9 cellular contexts compared by ENCODE assay signal in genomic region chr11:66115638-66116410, GRCh38. TPM values are rescaled to one million over a fixed set of nuclear protein-coding genes. Genes with fewer than 3 reads are reported as not detected.
DNase-seq lines count a peak whose midpoint lies in the region; ATAC-seq and TF ChIP-seq lines count a peak whose summit lies in the region.
"Had no signal": no experiment of that assay in that cellular context is flagged by ENCODE, and none has a peak within 500 bp of the region (broad histone marks: within the 10 kb centered on the region; RNA-seq: fewer than 3 reads in every experiment).

No MANE protein-coding gene starts in this region.

- H3K36me3 ChIP-seq in aorta (ENCODE audit: control insufficient read depth in 1 of 2, insufficient read depth in 2 of 2, low read length in 1 of 2) = no peaks in the 10 kb centered on the region
- H3K36me3 ChIP-seq in BE2C = no peaks in the 10 kb centered on the region

- H3K27me3 ChIP-seq in CD4-positive, alpha-beta T cell (ENCODE audit: control insufficient read depth, insufficient read depth, low read length) = no peaks in the 10 kb centered on the region
- H3K27me3 ChIP-seq in aorta (ENCODE audit: control insufficient read depth in 1 of 2, insufficient read depth in 2 of 2, low read length in 1 of 2) (no peaks in the 10 kb centered on the region), BE2C (no peaks in the 10 kb centered on the region)
- H3K27me3 ChIP-seq: dorsolateral prefrontal cortex had no signal

- H3K27me3 Mint-ChIP-seq in CD4-positive, alpha-beta T cell = no peaks in the 10 kb centered on the region
- H3K27me3 Mint-ChIP-seq in glutamatergic neuron (ENCODE audit: unreplicated experiment) = no peaks in the 10 kb centered on the region

- H3K27ac ChIP-seq in CD4-positive, alpha-beta T cell (ENCODE audit: low read depth, low read length) = peak overlapping the region; percentile 62
- H3K27ac ChIP-seq in aorta (ENCODE audit: low read depth in 1 of 2, low read length in 2 of 2) = no peak overlapping the region
- H3K27ac ChIP-seq: dorsolateral prefrontal cortex had no signal

- DNase-seq in CD4-positive, alpha-beta T cell = no peak
- DNase-seq in KG1 (lab: John Stamatoyannopoulos, UW) = peak; percentile 68
- peak; percentile 78 for DNase-seq in fibroblast of villous mesenchyme (ENCODE audit: low read depth)
- DNase-seq in aorta = no peak
- no peak for DNase-seq in glutamatergic neuron
- DNase-seq in BE2C = no peak
- DNase-seq: dorsolateral prefrontal cortex had no signal

- 44 to 54% methylated on average over 10 of the region's 10 CpGs for WGBS in aorta, 2 donors

- peaks cover 99% of the 10 kb centered on the region for H3K4me1 Mint-ChIP-seq in CD4-positive, alpha-beta T cell (ENCODE audit: low read depth)
- peaks cover 19% of the 10 kb centered on the region for H3K4me1 Mint-ChIP-seq in glutamatergic neuron (ENCODE audit: low read depth, unreplicated experiment)

- H3K4me3 ChIP-seq in fibroblast of villous mesenchyme (ENCODE audit: low read depth, low read length) (peak overlapping the region; percentile 17), aorta (ENCODE audit: low read length in 2 of 2) (no peak overlapping the region), BE2C (ENCODE audit: low read depth, low read length) (no peak overlapping the region)
- H3K4me3 ChIP-seq: dorsolateral prefrontal cortex had no signal

- peak; percentile 60 for ATAC-seq in CD4-positive, alpha-beta T cell (ENCODE audit: poor library complexity)
- ATAC-seq in GM19395 (IDR thresholded peaks at IDR 0.05; ENCODE audit: unreplicated experiment) = peak; percentile 54
- no peak for ATAC-seq in HG03139 (IDR thresholded peaks at IDR 0.05; ENCODE audit: unreplicated experiment)
- ATAC-seq in aorta (ENCODE audit: low FRiP score) = no peak

- H3K9me3 Mint-ChIP-seq in CD4-positive, alpha-beta T cell = no peaks in the 10 kb centered on the region
- no peaks in the 10 kb centered on the region for H3K9me3 Mint-ChIP-seq in glutamatergic neuron (ENCODE audit: unreplicated experiment)

- peaks cover 2 to 8% of the 10 kb centered on the region in 2 donors for H3K4me1 ChIP-seq in aorta (ENCODE audit: control insufficient read depth in 1 of 2, insufficient read depth in 2 of 2, low read length in 2 of 2)
- H3K4me1 ChIP-seq in BE2C = peaks cover 29% of the 10 kb centered on the region

- peak overlapping the region; percentile 83 for H3K27ac Mint-ChIP-seq in CD4-positive, alpha-beta T cell
- no peak overlapping the region for H3K27ac Mint-ChIP-seq in glutamatergic neuron (ENCODE audit: unreplicated experiment)

- no peak for TF ChIP-seq CTCF in CD4-positive, alpha-beta T cell (IDR thresholded peaks at IDR 0.05)
- TF ChIP-seq CTCF in fibroblast of villous mesenchyme (IDR thresholded peaks at IDR 0.05; ENCODE audit: insufficient read depth, low read depth, low read length) = no peak
- TF ChIP-seq CTCF in glutamatergic neuron (IDR thresholded peaks at IDR 0.05; ENCODE audit: partially characterized antibody, unreplicated experiment) = no peak
- TF ChIP-seq CTCF in BE2C (IDR thresholded peaks at IDR 0.05; ENCODE audit: low read depth, low read length) = no peak

- no peaks in the 10 kb centered on the region for H3K9me3 ChIP-seq in CD4-positive, alpha-beta T cell (ENCODE audit: control insufficient read depth, low read length)
- no peaks in the 10 kb centered on the region for H3K9me3 ChIP-seq in aorta (ENCODE audit: control insufficient read depth, low read length)
- no peaks in the 10 kb centered on the region for H3K9me3 ChIP-seq in BE2C

- CTCF ChIA-PET in CD4-positive, alpha-beta T cell (lab: Charles Lee) = interaction anchor here (0.7 to 3.7 kb wide), 9 partner anchors 10 to 107 kb away, joined by 3 to 27 read pairs (median 4); partner anchors contain the start of gene PACS1

- intact Hi-C loops in CD4-positive, alpha-beta T cell (cut with DNase I, micrococcal nuclease) = loop anchor here (1.0 to 5.0 kb wide), 5 partner anchors 10 to 47 kb away; partner anchors contain the start of gene PACS1 (in 1 of the 2)
- intact Hi-C loops in aorta (cut with DNase I) = no loop called here

- H3K4me3 Mint-ChIP-seq in CD4-positive, alpha-beta T cell = peak overlapping the region; percentile 79
- H3K4me3 Mint-ChIP-seq in glutamatergic neuron (ENCODE audit: unreplicated experiment) = no peak overlapping the region

- H3K36me3 Mint-ChIP-seq in CD4-positive, alpha-beta T cell (ENCODE audit: low read depth) = peaks cover 11% of the 10 kb centered on the region
- no peaks in the 10 kb centered on the region for H3K36me3 Mint-ChIP-seq in glutamatergic neuron (ENCODE audit: unreplicated experiment)

- POLR2A ChIA-PET in CD4-positive, alpha-beta T cell (lab: Charles Lee) = interaction anchor here (0.6 to 11.5 kb wide), 21 partner anchors 8 to 691 kb away, joined by 3 to 141 read pairs (median 5); partner anchors contain the start of genes BANF1, EIF1AD, MUS81 and PACS1

RNA-seq across cellular contexts. Expression of gene PACS1, which starts 45.8 kb away (rescaled TPM):
- total RNA-seq in CD4-positive, alpha-beta T cell = 100 to 1,000 TPM; 179 to 183 TPM
- total RNA-seq in fibroblast of villous mesenchyme (36.7 and 41.2 TPM in 2 replicates), aorta (100 to 1,000 TPM in 1 of 2 donors, 10 to 100 TPM in 1; 85.7 to 119 TPM), glutamatergic neuron (ENCODE audit: unreplicated experiment) (30.6 TPM)
- polyA plus RNA-seq in aorta = 10 to 100 TPM; 16.2 to 32.5 TPM
- 14.9 TPM for polyA plus RNA-seq in BE2C (2012; ENCODE audit: insufficient read depth, insufficient read length, low read depth)

Comparison
In these comparisons a context has a peak if more than half of its experiments do, and no peak if none do; other contexts are left out.
1. ATAC-seq: peak in CD4-positive, alpha-beta T cell (single experiment) and GM19395 (single experiment); none in HG03139 (single experiment) and aorta (single experiment).
2. DNase-seq: peak in KG1 (single experiment) and fibroblast of villous mesenchyme (single experiment); none in CD4-positive, alpha-beta T cell (0 of 10), aorta (0 of 2), glutamatergic neuron (single experiment) and BE2C (single experiment).
3. intact Hi-C loops: an anchor here in CD4-positive, alpha-beta T cell (1.0 to 5.0 kb wide); none called in aorta.